ENCODE assay signal across 25 cellular contexts in the genomic region with DNA sequence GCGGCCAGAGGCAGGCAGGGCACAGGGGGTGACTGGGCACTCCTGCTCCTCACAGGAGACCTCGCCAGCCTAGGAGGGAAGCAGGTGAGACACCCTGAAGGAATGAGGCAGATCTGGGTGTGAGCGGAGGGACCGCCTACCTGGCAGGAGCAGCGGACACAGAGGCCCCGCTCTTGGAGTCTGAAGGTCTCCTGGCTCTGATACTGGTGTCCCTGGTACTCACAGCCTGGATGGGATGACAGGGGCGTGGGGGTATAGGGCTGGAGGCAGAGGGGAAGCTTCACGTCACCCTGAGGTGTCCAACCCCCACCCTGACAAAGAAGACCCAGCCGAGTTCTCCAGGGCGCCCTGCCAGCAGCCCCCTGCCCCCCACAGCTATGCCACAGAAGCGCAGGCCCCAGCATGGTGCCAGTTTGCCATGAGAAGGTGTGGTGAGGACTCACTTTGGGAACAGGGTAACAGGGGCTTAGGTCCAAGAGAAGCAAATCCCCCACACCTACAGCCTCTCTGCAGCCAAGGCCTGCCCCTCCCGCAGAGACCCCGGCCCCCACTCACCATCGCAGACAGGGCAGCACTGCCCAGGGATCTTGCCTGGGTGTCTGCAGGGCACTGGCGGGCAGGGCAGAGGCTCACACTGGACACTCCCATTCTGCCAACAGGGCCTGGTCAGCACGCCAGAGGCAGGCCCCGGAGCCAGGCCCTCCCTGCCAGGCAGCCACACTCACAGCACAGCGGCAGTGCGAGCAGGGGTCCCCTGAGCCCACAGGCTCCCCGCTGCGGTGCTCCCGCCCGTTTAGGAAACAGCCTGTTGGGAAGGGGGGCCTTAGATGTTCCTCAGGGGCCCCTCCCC. TPM values are rescaled to one million over a fixed set of nuclear protein-coding genes. Genes with fewer than 3 reads are reported as not detected.
DNase-seq lines count a peak whose midpoint lies in the region; ATAC-seq, FAIRE-seq and TF ChIP-seq lines count a peak whose summit lies in the region.
"Had no signal": no experiment of that assay in that cellular context is flagged by ENCODE, and none has a peak within 500 bp of the region (broad histone marks: within the 10 kb centered on the region; RNA-seq: fewer than 3 reads in every experiment).

No MANE protein-coding gene starts in this region.

- no peaks in the 10 kb centered on the region for H3F3A ChIP-seq in GM23338 (replicated peaks; ENCODE audit: low read depth)

- H3K4me3 ChIP-seq in bronchial epithelial cell (ENCODE audit: low read depth, low read length), result no peak overlapping the region
- no peak overlapping the region for H3K4me3 ChIP-seq in small intestine (ENCODE audit: low read depth in 1 of 2, low read length in 2 of 2)
- H3K4me3 ChIP-seq in GM23338, result no peak overlapping the region
- H3K4me3 ChIP-seq: tibial nerve had no signal

- TF ChIP-seq CTCF in bronchial epithelial cell (IDR thresholded peaks at IDR 0.05; ENCODE audit: insufficient read depth, low read length, severe bottlenecking), result no peak
- TF ChIP-seq CTCF in GM23338 (conservative IDR thresholded peaks at IDR 0.05; ENCODE audit: low read depth in 2 of 2), result no peak

- DNase-seq in LoVo (ENCODE audit: low spot score), result peak; percentile 79
- peak; percentile 84 for DNase-seq in bronchial epithelial cell (ENCODE audit: low read depth)
- DNase-seq in left colon, result peak; percentile 32 to 63
- peak; percentile 93 for DNase-seq in small intestine
- DNase-seq in stimulated activated CD4-positive, alpha-beta T cell treated with anti-CD3 and anti-CD28 coated beads, Interleukin-1b, Interleukin-23, amount 100 ng/mL, for 48 hours, result no peak
- no peak for DNase-seq in T-helper 2 cell
- DNase-seq in GM23338 (ENCODE audit: low spot score), result no peak
- DNase-seq: activated CD4-positive, alpha-beta memory T cell treated with anti-CD3 and anti-CD28 coated beads for 36 hours; activated naive CD4-positive, alpha-beta T cell treated with Interleukin-2 at 50 U/mL for 16 hours; activated T-cell treated with anti-CD3 and anti-CD28 coated beads, Interleukin-2, amount 50 U/mL, for 1 hour; AML-193; amygdala; COR-L47; effector CD8-positive, alpha-beta T cell; NCI-H1048; NCI-H2081 treated with DMSO at 0.1 percent for 48 hours; NCI-H524 treated with DMSO at 0.1 percent for 48 hours; nephron progenitor cell; stimulated activated CD4-positive, alpha-beta T cell treated with anti-CD3 and anti-CD28 coated beads, Interleukin-15, amount 100 ng/mL, for 24 hours; T-helper 17 cell had no signal

- 63 to 85% (median 68%) methylated on average over 18 to 23 of the region's 23 CpGs for WGBS in small intestine, 3 donors

- no peak overlapping the region for H3K4me3 Mint-ChIP-seq in GM23338
- H3K4me3 Mint-ChIP-seq: activated CD4-positive, alpha-beta memory T cell treated with anti-CD3 and anti-CD28 coated beads for 36 hours; central memory CD8-positive, alpha-beta T cell; memory B cell; nephron progenitor cell; stimulated activated effector memory CD8-positive, alpha-beta T cell treated with anti-CD3 and anti-CD28 coated beads, Interleukin-12 subunit alpha, Interleukin-12 subunit beta, amount 100 ng/mL, for 72 hours; T-helper 17 cell had no signal

- no peaks in the 10 kb centered on the region for H3K9me3 ChIP-seq in small intestine (ENCODE audit: control insufficient read depth, low read depth)
- H3K9me3 ChIP-seq: tibial nerve had no signal

- no peaks in the 10 kb centered on the region for H4K20me1 ChIP-seq in GM23338 (replicated peaks; ENCODE audit: insufficient read depth)

- H3K4me2 ChIP-seq in GM23338, result no peak overlapping the region
- H3K4me2 ChIP-seq: KMS-11 had no signal

- H3K27ac ChIP-seq in small intestine (ENCODE audit: low read depth in 1 of 2, low read length in 1 of 2), result peak overlapping the region in 1 of 2 donors; percentile 25
- H3K27ac ChIP-seq in GM23338 (ENCODE audit: low read depth), result no peak overlapping the region
- H3K27ac ChIP-seq: KMS-11, tibial nerve had no signal

- no peak overlapping the region for H3K27ac Mint-ChIP-seq in GM23338
- H3K27ac Mint-ChIP-seq: activated CD4-positive, alpha-beta memory T cell treated with anti-CD3 and anti-CD28 coated beads for 36 hours; memory B cell; nephron progenitor cell; stimulated activated effector memory CD8-positive, alpha-beta T cell treated with anti-CD3 and anti-CD28 coated beads, Interleukin-12 subunit alpha, Interleukin-12 subunit beta, amount 100 ng/mL, for 72 hours; T-helper 17 cell had no signal

- FAIRE-seq in bronchial epithelial cell (lab: Jason Lieb, UNC) (no peak), small intestine (lab: Jason Lieb, UNC) (no peak)

- H3K4me1 Mint-ChIP-seq in GM23338, result no peaks in the 10 kb centered on the region; the same call in 2 of the 3 replicates
- H3K4me1 Mint-ChIP-seq: central memory CD8-positive, alpha-beta T cell; memory B cell; nephron progenitor cell; T-helper 17 cell had no signal

- ATAC-seq in left colon (peak; percentile 62), GM23338 (no peak)
- ATAC-seq: stimulated activated effector memory CD8-positive, alpha-beta T cell treated with anti-CD3 and anti-CD28 coated beads, Interleukin-12 subunit alpha, Interleukin-12 subunit beta, amount 100 ng/mL, for 72 hours; T-helper 17 cell had no signal

- H3K4me1 ChIP-seq in small intestine (ENCODE audit: control insufficient read depth in 2 of 2, insufficient read depth in 1 of 2, low read depth in 1 of 2, low read length in 1 of 2) (peaks cover 0 to 3% of the 10 kb centered on the region in 2 donors), GM23338 (ENCODE audit: insufficient read depth) (peaks cover 12% of the 10 kb centered on the region; the same call in 1 of the 2 replicates)

- H3K27me3 ChIP-seq in bronchial epithelial cell (ENCODE audit: control insufficient read depth, insufficient read depth, low read length), result no peaks in the 10 kb centered on the region
- H3K27me3 ChIP-seq in small intestine (ENCODE audit: control insufficient read depth in 2 of 2, insufficient read depth in 2 of 2, low read length in 2 of 2), result no peaks in the 10 kb centered on the region
- H3K27me3 ChIP-seq in GM23338 (ENCODE audit: insufficient read depth), result peaks cover 10% of the 10 kb centered on the region; the same call in 1 of the 2 replicates

- H3K36me3 ChIP-seq in bronchial epithelial cell (ENCODE audit: control insufficient read depth, insufficient read depth, low read length) (no peaks in the 10 kb centered on the region), small intestine (ENCODE audit: control insufficient read depth in 2 of 2, insufficient read depth in 2 of 2, low read length in 2 of 2) (no peaks in the 10 kb centered on the region), GM23338 (ENCODE audit: insufficient read depth) (0 out of 2 replicates have a peak, but pooled peaks cover 3% of the 10 kb centered on the region)
- H3K36me3 ChIP-seq: tibial nerve had no signal

- H3K9me3 Mint-ChIP-seq in GM23338, result peaks cover 3% of the 10 kb centered on the region; the same call in 2 of the 3 replicates
- H3K9me3 Mint-ChIP-seq: central memory CD8-positive, alpha-beta T cell; stimulated activated effector memory CD8-positive, alpha-beta T cell treated with anti-CD3 and anti-CD28 coated beads, Interleukin-12 subunit alpha, Interleukin-12 subunit beta, amount 100 ng/mL, for 72 hours had no signal

- no peaks in the 10 kb centered on the region for H3K9me2 ChIP-seq in GM23338 (ENCODE audit: insufficient read depth)

- intact Hi-C loops in left colon (cut with DNase I, micrococcal nuclease), result no loop called here

- peaks cover 3% of the 10 kb centered on the region for H3K36me3 Mint-ChIP-seq in GM23338 (ENCODE audit: low read depth)
- H3K36me3 Mint-ChIP-seq: stimulated activated effector memory CD8-positive, alpha-beta T cell treated with anti-CD3 and anti-CD28 coated beads, Interleukin-12 subunit alpha, Interleukin-12 subunit beta, amount 100 ng/mL, for 72 hours had no signal

- no peaks in the 10 kb centered on the region for H3K79me2 ChIP-seq in GM23338 (replicated peaks; ENCODE audit: insufficient read depth)

- H2AFZ ChIP-seq in GM23338, result no peak overlapping the region

- H3K27me3 Mint-ChIP-seq in GM23338 (ENCODE audit: insufficient read depth, low read depth, poor library complexity), result peaks cover 9% of the 10 kb centered on the region
- H3K27me3 Mint-ChIP-seq: central memory CD8-positive, alpha-beta T cell; T-helper 17 cell had no signal

TF ChIP-seq in GM23338, 12 proteins besides CTCF, POLR2A, EP300 and RAD21:
- TF ChIP-seq POLR2AphosphoS5 (IDR thresholded peaks at IDR 0.05; ENCODE audit: low read depth) (no peak), STAT1 (IDR thresholded peaks at IDR 0.05; ENCODE audit: unreplicated experiment) (no peak), EZH2phosphoT487 (IDR thresholded peaks at IDR 0.05; ENCODE audit: unreplicated experiment) (no peak), JUNB (IDR thresholded peaks at IDR 0.05; ENCODE audit: unreplicated experiment) (no peak)

RNA-seq across cellular contexts. Expression of gene KCP, which starts 17.0 kb away (rescaled TPM):
- total RNA-seq in bronchial epithelial cell, result 0.53 and 1.3 TPM in 2 replicates
- total RNA-seq in left colon, result 1 to 10 TPM in 1 of 2 donors, under 1 TPM in 1; 0.81 to 1.6 TPM
- polyA plus RNA-seq in small intestine, result 1 to 10 TPM in 2 of 3 donors, under 1 TPM in 1; 0.52 to 5.1 (median 2.7) TPM
- total RNA-seq in GM23338 (2014; rRNA removed; shearing (Covaris generic)), result 0.76 and 1.3 TPM in 2 replicates
- polyA plus RNA-seq in GM23338 (2016; fragmentation: Nextera tagmentation; extraction: Ambion mirVana), result 0.99 and 1.1 TPM in 2 replicates

RNA-seq across cellular contexts. Expression of gene ATP6V1F, which starts 30.8 kb away (rescaled TPM):
- total RNA-seq in bronchial epithelial cell (108 and 132 TPM in 2 replicates), left colon (10 to 100 TPM; 65.8 to 78.5 TPM)
- polyA plus RNA-seq in small intestine (100 to 1,000 TPM; 145 to 239 (median 162) TPM), GM23338 (2016; fragmentation: Nextera tagmentation; extraction: Ambion mirVana) (271 and 294 TPM in 2 replicates)
- total RNA-seq in GM23338 (2014; rRNA removed; shearing (Covaris generic)), result 60.2 and 66.5 TPM in 2 replicates

RNA-seq across cellular contexts. Expression of gene IRF5, which starts 44.3 kb away (rescaled TPM):
- total RNA-seq in bronchial epithelial cell, result 6.8 and 7.7 TPM in 2 replicates
- total RNA-seq in left colon, result 1 to 10 TPM; 6.6 to 8.5 TPM
- 10 to 100 TPM in 1 of 3 donors, 1 to 10 TPM in 2; 3.3 to 17.3 (median 6.0) TPM for polyA plus RNA-seq in small intestine
- 1.1 and 3.7 TPM in 2 replicates for total RNA-seq in GM23338 (2014; rRNA removed; shearing (Covaris generic))
- 0.37 and 1.9 TPM in 2 replicates for polyA plus RNA-seq in GM23338 (2016; fragmentation: Nextera tagmentation; extraction: Ambion mirVana)

Comparison
In these comparisons a context has a peak if more than half of its experiments do, and no peak if none do; other contexts are left out.
1. DNase-seq: peak in LoVo (single experiment), bronchial epithelial cell (single experiment), left colon (2 of 2) and small intestine (single experiment); none in stimulated activated CD4-positive, alpha-beta T cell treated with anti-CD3 and anti-CD28 coated beads, Interleukin-1b, Interleukin-23, amount 100 ng/mL, for 48 hours (single experiment), T-helper 2 cell (0 of 5) and GM23338 (single experiment).